ENCODE assay signal across 1 cellular context in genomic region chr1:157081717-157082116, GRCh38.
A peak's percentile ranks its signal among the peaks of the same experiment; 100 is the strongest.
TF ChIP-seq lines count a peak whose summit lies in the region.

No MANE protein-coding gene starts in this region.

TF ChIP-seq in H1, 55 proteins besides CTCF, POLR2A, EP300 and RAD21:
- TF ChIP-seq SP4 (IDR thresholded peaks at IDR 0.05; ENCODE audit: low read length) (no peak), JUND (IDR thresholded peaks at IDR 0.05; ENCODE audit: low read length) (peak; percentile 50; the same call in 1 of the 2 replicates)
TF ChIP-seq in H1: peak in this region for 1.
